Comparison of ENCODE assay signal across 8 cellular contexts in the genomic region with DNA sequence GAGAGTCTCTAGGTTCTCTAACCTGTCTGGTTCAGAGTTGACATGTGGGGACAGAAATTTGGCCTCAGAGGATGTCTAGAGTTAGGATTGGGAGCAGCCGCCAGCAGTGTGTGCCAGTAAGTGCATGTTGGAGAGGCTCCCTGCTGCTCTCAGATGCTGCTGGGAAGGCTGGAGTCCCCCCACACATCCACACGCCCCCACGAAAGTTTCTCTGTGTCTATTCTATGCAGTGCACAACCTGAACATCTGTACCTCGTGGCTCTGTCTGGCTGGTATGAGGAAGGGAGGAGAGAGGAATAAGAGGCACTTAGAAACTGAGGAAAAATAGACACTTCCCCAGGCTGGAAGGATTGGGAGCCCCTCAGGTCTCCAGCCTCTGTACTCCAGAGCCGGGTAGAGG.
"Had no signal": no experiment of that assay in that cellular context is flagged by ENCODE, and none has a peak within 500 bp of the region (broad histone marks: within the 10 kb centered on the region; RNA-seq: fewer than 3 reads in every experiment).

No MANE protein-coding gene starts in this region.

- DNase-seq: H7, HFFc6, IMR-90, KG1 had no signal

- H3K9me3 ChIP-seq: HAP-1 had no signal

- H3K4me1 ChIP-seq: HAP-1 had no signal

- ATAC-seq: K562 had no signal

- FAIRE-seq: HTR-8/SVneo, K562 had no signal

- H3K4me2 ChIP-seq: GM23338 had no signal

- H3K4me3 ChIP-seq: GM23338, HAP-1, K562 had no signal

- H3K36me3 ChIP-seq: HAP-1 had no signal

- H2AFZ ChIP-seq: GM23338 had no signal
